Comparison of ENCODE assay signal across 19 cellular contexts in the genomic region with DNA sequence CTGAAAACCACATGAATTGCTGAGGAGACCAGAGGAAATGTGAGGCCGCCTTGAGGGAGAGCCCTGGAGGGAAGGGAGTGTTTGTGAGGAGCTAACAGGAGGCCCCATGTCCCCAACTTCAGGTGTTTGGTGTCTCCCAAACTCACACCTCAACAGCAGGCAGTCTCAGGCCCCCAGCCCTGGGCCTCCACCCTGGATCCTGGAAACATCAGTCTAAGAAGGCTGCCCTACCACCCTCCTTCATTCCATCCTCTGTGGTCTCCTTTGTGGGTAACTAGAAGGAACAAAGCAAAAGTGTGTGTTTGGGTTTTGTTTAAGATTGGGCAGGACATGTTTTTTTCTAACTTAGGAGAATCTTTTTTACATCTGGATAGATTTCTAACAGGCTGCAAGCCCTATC.
"Had no signal": no experiment of that assay in that cellular context is flagged by ENCODE, and none has a peak within 500 bp of the region (broad histone marks: within the 10 kb centered on the region; RNA-seq: fewer than 3 reads in every experiment).

No MANE protein-coding gene starts in this region.

- H3K27ac Mint-ChIP-seq: activated CD4-positive, alpha-beta T cell treated with anti-CD3 and anti-CD28 coated beads, Interleukin-2, amount 10 ng/mL, durations not matched to agents 7 days and 5 days; activated CD8-positive, alpha-beta T cell treated with anti-CD3 and anti-CD28 coated beads, Interleukin-2, amount 10 ng/mL, durations not matched to agents 7 days and 5 days; activated naive CD4-positive, alpha-beta T cell treated with anti-CD3 and anti-CD28 coated beads for 36 hours; activated T-cell treated with anti-CD3 and anti-CD28 coated beads, Interleukin-2, amount 50 U/mL, for 24 hours; activated T-helper 2 cell treated with anti-CD3 and anti-CD28 coated beads, Interferon-gamma antibody, Interleukin-2, Interleukin-4, amounts not matched to agents 10 μg/mL and 5 μg/mL and 100 μg/mL, durations not matched to agents 14 hours and 24 hours and 36 hours; nephron had no signal

- H3K4me3 Mint-ChIP-seq: activated CD4-positive, alpha-beta T cell treated with anti-CD3 and anti-CD28 coated beads, Interleukin-2, amount 10 ng/mL, durations not matched to agents 7 days and 5 days; activated CD8-positive, alpha-beta T cell treated with anti-CD3 and anti-CD28 coated beads, Interleukin-2, amount 10 ng/mL, durations not matched to agents 7 days and 5 days; activated naive CD4-positive, alpha-beta T cell treated with anti-CD3 and anti-CD28 coated beads for 36 hours; activated T-cell treated with anti-CD3 and anti-CD28 coated beads, Interleukin-2, amount 50 U/mL, for 24 hours; nephron had no signal

- ATAC-seq: activated CD8-positive, alpha-beta T cell treated with anti-CD3 and anti-CD28 coated beads, Interleukin-2, amount 10 ng/mL, durations not matched to agents 7 days and 5 days; left colon had no signal

- H3K4me3 ChIP-seq: dorsolateral prefrontal cortex, lower lobe of right lung, spleen, tibial nerve had no signal

- DNase-seq: activated CD4-positive, alpha-beta T cell treated with anti-CD3 and anti-CD28 coated beads, Interleukin-2, amount 10 ng/mL, durations not matched to agents 7 days and 5 days; activated CD4-positive, CD25-positive, alpha-beta regulatory T cell; activated CD8-positive, alpha-beta T cell treated with anti-CD3 and anti-CD28 coated beads, Interleukin-2, amount 10 ng/mL, durations not matched to agents 7 days and 5 days; activated T-cell treated with anti-CD3 and anti-CD28 coated beads, Interleukin-2, amount 50 U/mL, for 24 hours; anterior cingulate cortex; brain microvascular endothelial cell; central memory CD4-positive, alpha-beta T cell; dorsolateral prefrontal cortex; hippocampal formation; left colon; lower lobe of right lung; posterior cingulate gyrus; spleen; stimulated activated naive CD4-positive, alpha-beta T cell treated with Interleukin-2 at 50 U/mL for 16 hours; T-helper 2 cell had no signal

- H3K9me3 Mint-ChIP-seq: activated CD4-positive, alpha-beta T cell treated with anti-CD3 and anti-CD28 coated beads, Interleukin-2, amount 10 ng/mL, durations not matched to agents 7 days and 5 days; activated naive CD4-positive, alpha-beta T cell treated with anti-CD3 and anti-CD28 coated beads for 36 hours; activated T-helper 2 cell treated with anti-CD3 and anti-CD28 coated beads, Interferon-gamma antibody, Interleukin-2, Interleukin-4, amounts not matched to agents 10 μg/mL and 5 μg/mL and 100 μg/mL, durations not matched to agents 14 hours and 24 hours and 36 hours had no signal

- H3K4me1 Mint-ChIP-seq: nephron had no signal
